In the genomic region with DNA sequence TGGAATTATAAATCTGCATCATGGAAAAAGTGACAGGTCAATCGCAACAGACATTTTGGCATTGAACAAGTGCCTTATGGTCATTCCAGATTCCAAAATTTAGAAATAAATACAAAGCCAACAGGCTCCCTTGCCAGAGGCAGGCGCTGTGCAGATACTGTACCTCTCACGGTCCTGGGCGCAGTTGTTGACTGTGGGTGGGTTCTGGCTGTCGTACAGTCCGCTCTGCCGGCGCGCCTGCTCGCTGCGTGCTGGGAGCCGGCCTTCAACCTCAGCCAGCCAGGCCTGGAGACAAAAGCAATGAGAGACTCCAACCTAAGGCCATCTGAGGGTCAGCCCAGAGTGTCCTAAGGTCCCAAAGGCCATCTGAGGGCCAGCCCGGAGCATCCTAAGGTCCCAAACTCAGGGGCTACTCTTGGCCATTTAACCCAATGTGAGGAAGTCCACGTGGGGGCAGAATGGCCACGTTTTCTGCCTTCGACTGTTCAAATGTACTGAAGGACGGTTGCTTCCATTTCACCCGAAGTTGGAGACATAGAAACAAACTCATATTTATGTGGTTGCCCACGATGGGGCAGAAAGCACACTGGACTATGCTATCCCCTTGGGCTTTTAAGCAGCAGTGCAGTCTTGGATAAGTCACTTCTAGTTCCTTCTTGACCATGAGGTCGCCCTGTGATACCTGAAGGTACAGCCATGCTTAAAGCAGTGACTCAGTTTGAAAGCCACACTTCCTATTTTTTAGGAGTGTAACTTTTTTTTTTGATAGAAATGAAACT, we compare ENCODE assay signal across 11 cellular contexts.
DNase-seq lines count a peak whose midpoint lies in the region; ATAC-seq and TF ChIP-seq lines count a peak whose summit lies in the region.
"Had no signal": no experiment of that assay in that cellular context is flagged by ENCODE, and none has a peak within 500 bp of the region (broad histone marks: within the 10 kb centered on the region; RNA-seq: fewer than 3 reads in every experiment).

No MANE protein-coding gene starts in this region.

- H3K27me3 Mint-ChIP-seq in CD14-positive monocyte (ENCODE audit: low read depth in 3 of 3) (peaks cover 0 to 3% (median 1%) of the 10 kb centered on the region in 3 donors), HFFc6 (ENCODE audit: insufficient read depth) (no peaks in the 10 kb centered on the region)
- H3K27me3 Mint-ChIP-seq in activated T-helper 1 cell treated with anti-CD3 and anti-CD28 coated beads, Interleukin-12 subunit alpha, Interleukin-12 subunit beta, Interleukin-2, Interleukin-4 antibody, amounts not matched to agents 30 ng/mL and 10 ng/mL and 1 ng/mL, durations not matched to agents 14 hours and 24 hours and 36 hours (ENCODE audit: insufficient read depth) = no peaks in the 10 kb centered on the region

- H3K36me3 Mint-ChIP-seq in CD14-positive monocyte (peaks cover 78 to 88% of the 10 kb centered on the region in 2 donors), HFFc6 (ENCODE audit: low read depth) (peaks cover 37% of the 10 kb centered on the region)
- peaks cover 65% of the 10 kb centered on the region for H3K36me3 Mint-ChIP-seq in activated T-helper 1 cell treated with anti-CD3 and anti-CD28 coated beads, Interleukin-12 subunit alpha, Interleukin-12 subunit beta, Interleukin-2, Interleukin-4 antibody, amounts not matched to agents 30 ng/mL and 10 ng/mL and 1 ng/mL, durations not matched to agents 14 hours and 24 hours and 36 hours (ENCODE audit: low read depth)

- intact Hi-C loops in CD14-positive monocyte (cut with micrococcal nuclease) = no loop called here
- intact Hi-C loops in activated T-helper 1 cell treated with anti-CD3 and anti-CD28 coated beads, Interleukin-12 subunit alpha, Interleukin-12 subunit beta, Interleukin-2, Interleukin-4 antibody, amounts not matched to agents 30 ng/mL and 10 ng/mL and 1 ng/mL, durations not matched to agents 14 hours and 24 hours and 36 hours (cut with micrococcal nuclease) = no loop called here

- ATAC-seq in GM18909 (IDR thresholded peaks at IDR 0.05; ENCODE audit: poor library complexity, unreplicated experiment) (peak; percentile 67), HG02981 (IDR thresholded peaks at IDR 0.05; ENCODE audit: unreplicated experiment) (peak; percentile 89)

- H3K4me1 Mint-ChIP-seq in CD14-positive monocyte = peaks cover 20% of the 10 kb centered on the region
- H3K4me1 Mint-ChIP-seq in activated T-helper 1 cell treated with anti-CD3 and anti-CD28 coated beads, Interleukin-12 subunit alpha, Interleukin-12 subunit beta, Interleukin-2, Interleukin-4 antibody, amounts not matched to agents 30 ng/mL and 10 ng/mL and 1 ng/mL, durations not matched to agents 14 hours and 24 hours and 36 hours (ENCODE audit: low read depth) = peaks cover 39% of the 10 kb centered on the region
- peaks cover 21% of the 10 kb centered on the region for H3K4me1 Mint-ChIP-seq in HFFc6 (ENCODE audit: low read depth)

- H3K4me3 Mint-ChIP-seq in CD14-positive monocyte (no peak overlapping the region), HFFc6 (no peak overlapping the region)
- H3K4me3 Mint-ChIP-seq in activated T-helper 1 cell treated with anti-CD3 and anti-CD28 coated beads, Interleukin-12 subunit alpha, Interleukin-12 subunit beta, Interleukin-2, Interleukin-4 antibody, amounts not matched to agents 30 ng/mL and 10 ng/mL and 1 ng/mL, durations not matched to agents 14 hours and 24 hours and 36 hours = no peak overlapping the region
- H3K4me3 Mint-ChIP-seq: T-helper 1 cell treated with Interleukin-12 subunit alpha and Interleukin-12 subunit beta and Interleukin-4 antibody, amounts not matched to agents 30 μg/mL and 1 μg/mL, for 36 hours had no signal

- DNase-seq in CD14-positive monocyte (ENCODE audit: low spot score) (no peak), HFFc6 (no peak), DMS153 (lab: John Stamatoyannopoulos, UW) (no peak), dermis blood vessel endothelial cell (no peak), iPS-NIHi7 (ENCODE audit: extremely low spot score) (no peak)
- DNase-seq in activated T-helper 1 cell treated with anti-CD3 and anti-CD28 coated beads, Interleukin-12 subunit alpha, Interleukin-12 subunit beta, Interleukin-2, Interleukin-4 antibody, amounts not matched to agents 30 ng/mL and 10 ng/mL and 1 ng/mL, durations not matched to agents 14 hours and 24 hours and 36 hours (ENCODE audit: low spot score) = no peak
- DNase-seq: cerebellar nuclear complex, COR-L47 had no signal

- no peak for TF ChIP-seq CTCF in CD14-positive monocyte (IDR thresholded peaks at IDR 0.05)
- TF ChIP-seq CTCF in HFFc6 (IDR thresholded peaks at IDR 0.05) = no peak

- H3K9me3 Mint-ChIP-seq in CD14-positive monocyte = peaks cover 0 to 5% (median 2%) of the 10 kb centered on the region in 7 donors
- H3K9me3 Mint-ChIP-seq in activated T-helper 1 cell treated with anti-CD3 and anti-CD28 coated beads, Interleukin-12 subunit alpha, Interleukin-12 subunit beta, Interleukin-2, Interleukin-4 antibody, amounts not matched to agents 30 ng/mL and 10 ng/mL and 1 ng/mL, durations not matched to agents 14 hours and 24 hours and 36 hours = no peaks in the 10 kb centered on the region
- no peaks in the 10 kb centered on the region for H3K9me3 Mint-ChIP-seq in HFFc6
- H3K9me3 Mint-ChIP-seq: T-helper 1 cell treated with Interleukin-12 subunit alpha and Interleukin-12 subunit beta and Interleukin-4 antibody, amounts not matched to agents 30 μg/mL and 1 μg/mL, for 36 hours had no signal

- H3K27ac Mint-ChIP-seq in CD14-positive monocyte (peak overlapping the region; percentile 44 to 88 (median 81)), HFFc6 (no peak overlapping the region)
- peak overlapping the region; percentile 20 for H3K27ac Mint-ChIP-seq in activated T-helper 1 cell treated with anti-CD3 and anti-CD28 coated beads, Interleukin-12 subunit alpha, Interleukin-12 subunit beta, Interleukin-2, Interleukin-4 antibody, amounts not matched to agents 30 ng/mL and 10 ng/mL and 1 ng/mL, durations not matched to agents 14 hours and 24 hours and 36 hours
